In the genomic region with DNA sequence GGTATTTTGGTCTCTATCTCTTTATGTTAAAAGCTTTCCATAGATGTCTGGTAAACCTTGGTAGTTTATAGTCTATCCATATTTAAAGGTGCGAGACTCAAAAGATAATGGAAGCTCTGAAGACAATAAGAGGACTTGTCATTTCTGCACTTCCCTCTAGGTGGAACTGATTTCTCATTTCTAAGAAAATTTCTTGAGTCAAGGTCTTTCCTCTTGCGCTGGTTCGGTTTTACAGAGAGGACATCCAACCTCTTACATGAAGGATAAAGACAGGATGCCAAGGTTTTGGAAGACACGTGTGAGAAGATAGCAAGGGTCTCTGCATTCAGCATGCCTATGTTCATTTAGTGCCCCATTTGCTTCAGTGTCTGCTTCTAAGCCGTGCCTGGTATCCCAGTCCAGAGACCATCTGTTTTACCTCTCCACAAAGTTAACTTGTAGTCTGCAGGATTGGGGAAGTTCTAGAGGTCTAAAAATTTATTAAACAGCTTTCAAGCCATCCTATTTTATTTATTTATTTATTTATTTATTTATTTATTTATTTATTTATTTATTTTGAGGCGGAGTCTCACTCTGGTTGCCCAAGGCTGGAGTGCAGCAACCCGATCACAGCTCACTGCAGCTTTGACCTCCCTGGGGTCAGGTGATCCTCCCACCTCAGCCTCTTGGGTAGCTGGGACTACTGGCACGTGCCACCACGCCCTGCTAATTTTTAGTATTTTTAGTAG, we compare ENCODE assay signal across 12 cellular contexts. TPM values are rescaled to one million over a fixed set of nuclear protein-coding genes. Genes with fewer than 3 reads are reported as not detected.
A peak's percentile ranks its signal among the peaks of the same experiment; 100 is the strongest.
DNase-seq lines count a peak whose midpoint lies in the region; ATAC-seq, FAIRE-seq and TF ChIP-seq lines count a peak whose summit lies in the region.
"Had no signal": no experiment of that assay in that cellular context is flagged by ENCODE, and none has a peak within 500 bp of the region (broad histone marks: within the 10 kb centered on the region; RNA-seq: fewer than 3 reads in every experiment).

No MANE protein-coding gene starts in this region.

- in situ Hi-C loops in SK-MEL-5 (cut with HindIII; ENCODE audit: low pct_unique_long_range_greater_than_20kb, low sequenced_read_pairs) (no loop called here), GM13977 (cut with MboI; ENCODE audit: low pct_unique_long_range_greater_than_20kb, low sequenced_read_pairs, unreplicated experiment) (no loop called here), GM13976 (cut with MboI; ENCODE audit: low sequenced_read_pairs, unreplicated experiment) (no loop called here)

- ATAC-seq in sciatic nerve: no peak
- ATAC-seq: left lung had no signal

- no peak overlapping the region for H3K27ac ChIP-seq in AG04450 (ENCODE audit: low read depth, low read length)
- no peak overlapping the region for H3K27ac ChIP-seq in ovary
- H3K27ac ChIP-seq: left lung had no signal

- CTCF ChIA-PET in AG04450 (lab: Charles Lee): interaction anchor here (0.8 kb wide), 1 partner anchor 590 kb away, joined by 3 read pairs; no protein-coding TSS in a partner anchor

- DNase-seq in AG04450 (ENCODE audit: low read depth, low spot score) (no peak), GM12891 (ENCODE audit: insufficient read length, low spot score) (no peak), SK-MEL-5 (ENCODE audit: low read depth, low spot score) (peak; percentile 36), fibroblast of the conjunctiva (ENCODE audit: low read depth) (peak; percentile 3), GM13977 (ENCODE audit: low spot score) (no peak), sciatic nerve (ENCODE audit: low spot score) (no peak), ovary (no peak), GM13976 (ENCODE audit: low spot score) (no peak)
- DNase-seq: activated gamma-delta T cell; CD4-positive, alpha-beta T cell; left lung had no signal

- intact Hi-C loops in sciatic nerve (cut with DNase I): no loop called here
- intact Hi-C loops in ovary (cut with DNase I): no loop called here

- no peak for TF ChIP-seq EP300 in ovary (IDR thresholded peaks at IDR 0.05)

- H3K9me3 ChIP-seq in AG04450 (ENCODE audit: control insufficient read depth, insufficient read depth, low read length) (no peaks in the 10 kb centered on the region), ovary (no peaks in the 10 kb centered on the region)
- H3K9me3 ChIP-seq: left lung had no signal

- TF ChIP-seq POLR2A in GM12891 (IDR thresholded peaks at IDR 0.05; ENCODE audit: low read depth, low read length): no peak
- no peak for TF ChIP-seq POLR2A in ovary (IDR thresholded peaks at IDR 0.05)

- TF ChIP-seq CTCF in AG04450 (IDR thresholded peaks at IDR 0.05; ENCODE audit: low read depth, low read length) (0 out of 2 replicates have a peak, but pooled peaks have one; percentile 31), GM13977 (IDR thresholded peaks at IDR 0.05; ENCODE audit: extremely low read depth, insufficient read depth, missing control alignments) (no peak), ovary (IDR thresholded peaks at IDR 0.05) (no peak), GM13976 (IDR thresholded peaks at IDR 0.05; ENCODE audit: borderline replicate concordance, control extremely low read depth, extremely low read depth, insufficient read depth, missing control alignments) (no peak)

- WGBS in ovary, 3 donors: 83 to 88% (median 83%) methylated on average over 9 of the region's 9 CpGs

- no peaks in the 10 kb centered on the region for H3K36me3 ChIP-seq in ovary

- POLR2A ChIA-PET in AG04450 (lab: Yijun Ruan, JAX): no interaction called here

- peaks cover 2% of the 10 kb centered on the region for H3K4me1 ChIP-seq in ovary (ENCODE audit: insufficient read depth)
- H3K4me1 ChIP-seq: left lung had no signal

- no peak for FAIRE-seq in GM12891 (lab: Jason Lieb, UNC)

- H3K4me3 ChIP-seq in AG04450 (ENCODE audit: low read depth, low read length): no peak overlapping the region
- H3K4me3 ChIP-seq in ovary: no peak overlapping the region
- H3K4me3 ChIP-seq: left lung had no signal

- H3K27me3 ChIP-seq in AG04450 (ENCODE audit: control insufficient read depth, insufficient read depth, low read length) (no peaks in the 10 kb centered on the region), ovary (no peaks in the 10 kb centered on the region)
- H3K27me3 ChIP-seq: left lung had no signal

TF ChIP-seq in GM12891, 5 proteins besides CTCF, POLR2A, EP300 and RAD21:
- TF ChIP-seq POU2F2 (IDR thresholded peaks at IDR 0.05; ENCODE audit: low read depth, low read length) (no peak), SPI1 (IDR thresholded peaks at IDR 0.05; ENCODE audit: low read depth, low read length) (0 out of 2 replicates have a peak, but pooled peaks have one; percentile 6)

RNA-seq across cellular contexts. Expression of gene KIAA1191, which starts 41.6 kb away (rescaled TPM):
- polyA plus RNA-seq in AG04450 (2011; rRNA removed) (98.3 and 113 TPM in 2 replicates), ovary (100 to 1,000 TPM in 1 of 2 donors, 10 to 100 TPM in 1; 87.5 to 166 TPM)
- polyA minus RNA-seq in AG04450 (2011; rRNA and poly(A)+ RNA removed): 113 and 129 TPM in 2 replicates
- polyA plus RNA-seq in GM12891 (2012; ENCODE audit: low read depth, missing spikeins): 27.2 TPM
- total RNA-seq in SK-MEL-5 (2014; rRNA removed; shearing (Covaris generic)): 30.6 and 39.5 TPM in 2 replicates
- 71.0 and 85.6 TPM in 2 replicates for polyA plus RNA-seq in SK-MEL-5 (2015; cell fraction: cytosol; rRNA removed)
- polyA plus RNA-seq in SK-MEL-5 (2015; cell fraction: nucleus; rRNA removed): 28.4 and 35.1 TPM in 2 replicates
- total RNA-seq in sciatic nerve (87.8 TPM), ovary (100 to 1,000 TPM in 6 of 7 donors, 10 to 100 TPM in 1; 95.3 to 149 (median 116) TPM)

RNA-seq across cellular contexts. Expression of gene ARL10, which starts 45.3 kb away (rescaled TPM):
- polyA plus RNA-seq in AG04450 (2011; rRNA removed) (5.4 and 6.6 TPM in 2 replicates), ovary (1 to 10 TPM; 8.4 TPM)
- polyA minus RNA-seq in AG04450 (2011; rRNA and poly(A)+ RNA removed): 5.6 and 8.4 TPM in 2 replicates
- polyA plus RNA-seq in GM12891 (2012; ENCODE audit: low read depth, missing spikeins): 2.8 TPM
- total RNA-seq in SK-MEL-5 (2014; rRNA removed; shearing (Covaris generic)): 0.03 and 0.05 TPM in 2 replicates
- 0.02 TPM in 1 of 2 replicates, not detected in the other for polyA plus RNA-seq in SK-MEL-5 (2015; cell fraction: cytosol; rRNA removed)
- polyA plus RNA-seq in SK-MEL-5 (2015; cell fraction: nucleus; rRNA removed): not detected in 2 replicates
- total RNA-seq in sciatic nerve (29.2 TPM), ovary (10 to 100 TPM in 5 of 7 donors, 1 to 10 TPM in 2; 4.0 to 26.7 (median 19.1) TPM)
- total RNA-seq: NCI-H460 had no signal

Comparison
In these comparisons a context has a peak if more than half of its experiments do, and no peak if none do; other contexts are left out.
1. DNase-seq: peak in SK-MEL-5 (single experiment) and fibroblast of the conjunctiva (single experiment); none in AG04450 (single experiment), GM12891 (single experiment), GM13977 (single experiment), sciatic nerve (single experiment), ovary (0 of 5) and GM13976 (single experiment).